8 cellular contexts compared by ENCODE assay signal in genomic region chr4:165605811-165606210, GRCh38.
"Had no signal": no experiment of that assay in that cellular context is flagged by ENCODE, and none has a peak within 500 bp of the region (broad histone marks: within the 10 kb centered on the region; RNA-seq: fewer than 3 reads in every experiment).

No MANE protein-coding gene starts in this region.

- H3K9me3 Mint-ChIP-seq: GM23338, H9 had no signal

- H3K4me1 Mint-ChIP-seq: IgD-negative memory B cell had no signal

- DNase-seq: H9, HCEC 1CT, KBM-7 had no signal

- H3K4me2 ChIP-seq: GM23338 had no signal

- H3K27ac Mint-ChIP-seq: GM23338, H9, IgD-negative memory B cell had no signal

- FAIRE-seq: H1, H54, HTR-8/SVneo had no signal

- H3K4me3 Mint-ChIP-seq: GM23338, H9, IgD-negative memory B cell had no signal

- H3K36me3 Mint-ChIP-seq: IgD-negative memory B cell had no signal

- ATAC-seq: GM23338 had no signal

- H3K4me3 ChIP-seq: GM23338 had no signal

- H3K27me3 Mint-ChIP-seq: IgD-negative memory B cell had no signal

- H2AFZ ChIP-seq: GM23338 had no signal
